In genomic region chr11:75526192-75526541, GRCh38 we compare ENCODE assay signal across 8 cellular contexts. TPM values are rescaled to one million over a fixed set of nuclear protein-coding genes. Genes with fewer than 3 reads are reported as not detected.
DNase-seq lines count a peak whose midpoint lies in the region; ATAC-seq and TF ChIP-seq lines count a peak whose summit lies in the region.

No MANE protein-coding gene starts in this region.

- H3K36me3 Mint-ChIP-seq in stimulated activated naive CD8-positive, alpha-beta T cell treated with anti-CD3 and anti-CD28 coated beads, Interleukin-15, Interleukin-2, amounts not matched to agents 100 ng/mL and 50 ng/mL, for 24 hours (ENCODE audit: low read depth) = no peaks in the 10 kb centered on the region

- peaks cover 11% of the 10 kb centered on the region for H3K27me3 Mint-ChIP-seq in stimulated activated naive CD8-positive, alpha-beta T cell treated with anti-CD3 and anti-CD28 coated beads, Interleukin-15, Interleukin-2, amounts not matched to agents 100 ng/mL and 50 ng/mL, for 24 hours

- H3K4me3 ChIP-seq in breast epithelium (peak overlapping the region; percentile 73 to 93 (median 74)), mucosa of rectum (ENCODE audit: low read length in 2 of 2) (peak overlapping the region; percentile 61 to 70)

- peak overlapping the region; percentile 76 for H3K4me3 Mint-ChIP-seq in stimulated activated naive CD8-positive, alpha-beta T cell treated with anti-CD3 and anti-CD28 coated beads, Interleukin-15, Interleukin-2, amounts not matched to agents 100 ng/mL and 50 ng/mL, for 24 hours

- H3K9me3 ChIP-seq in breast epithelium = no peaks in the 10 kb centered on the region
- H3K9me3 ChIP-seq in mucosa of rectum (ENCODE audit: control insufficient read depth in 2 of 2, low read length in 2 of 2) = no peaks in the 10 kb centered on the region

- no peak for DNase-seq in stimulated activated naive CD8-positive, alpha-beta T cell treated with anti-CD3 and anti-CD28 coated beads, Interleukin-15, Interleukin-2, amounts not matched to agents 100 U/mL and 50 U/mL, for 24 hours
- DNase-seq in breast epithelium (ENCODE audit: low spot score in 2 of 2) (no peak), NCI-H128 (lab: John Stamatoyannopoulos, UW; ENCODE audit: unreplicated experiment) (no peak)
- no peak for DNase-seq in effector CD8-positive, alpha-beta T cell (lab: John Stamatoyannopoulos, UW)

- TF ChIP-seq POLR2A in breast epithelium (IDR thresholded peaks at IDR 0.05) = no peak

- H3K4me1 ChIP-seq in breast epithelium = peaks cover 0 to 8% of the 10 kb centered on the region in 2 donors
- peaks cover 4 to 11% of the 10 kb centered on the region in 2 donors for H3K4me1 ChIP-seq in mucosa of rectum (ENCODE audit: control insufficient read depth in 2 of 2, insufficient read depth in 2 of 2, low read length in 2 of 2)

- ATAC-seq in stimulated activated naive CD8-positive, alpha-beta T cell treated with anti-CD3 and anti-CD28 coated beads, Interleukin-15, Interleukin-2, amounts not matched to agents 100 U/mL and 50 U/mL, for 24 hours = no peak
- no peak for ATAC-seq in HG03045 (IDR thresholded peaks at IDR 0.05; ENCODE audit: unreplicated experiment)
- no peak for ATAC-seq in activated CD4-positive, CD25-positive, alpha-beta regulatory T cell treated with anti-CD3 and anti-CD28 coated beads, Interleukin-2, amount 50 U/mL, for 24 hours

- no peaks in the 10 kb centered on the region for H3K9me3 Mint-ChIP-seq in stimulated activated naive CD8-positive, alpha-beta T cell treated with anti-CD3 and anti-CD28 coated beads, Interleukin-15, Interleukin-2, amounts not matched to agents 100 ng/mL and 50 ng/mL, for 24 hours

- no peaks in the 10 kb centered on the region for H3K36me3 ChIP-seq in breast epithelium
- no peaks in the 10 kb centered on the region for H3K36me3 ChIP-seq in mucosa of rectum (ENCODE audit: control insufficient read depth in 2 of 2, insufficient read depth in 2 of 2, low read length in 2 of 2)

- H3K27me3 ChIP-seq in breast epithelium (no peaks in the 10 kb centered on the region), mucosa of rectum (ENCODE audit: control insufficient read depth in 2 of 2, insufficient read depth in 2 of 2, low read length in 2 of 2) (peaks cover 8 to 10% of the 10 kb centered on the region in 2 donors)

- TF ChIP-seq CTCF in breast epithelium (IDR thresholded peaks at IDR 0.05) = no peak

- no peak overlapping the region for H3K27ac Mint-ChIP-seq in stimulated activated naive CD8-positive, alpha-beta T cell treated with anti-CD3 and anti-CD28 coated beads, Interleukin-15, Interleukin-2, amounts not matched to agents 100 ng/mL and 50 ng/mL, for 24 hours

- peaks cover 20% of the 10 kb centered on the region for H3K4me1 Mint-ChIP-seq in stimulated activated naive CD8-positive, alpha-beta T cell treated with anti-CD3 and anti-CD28 coated beads, Interleukin-15, Interleukin-2, amounts not matched to agents 100 ng/mL and 50 ng/mL, for 24 hours (ENCODE audit: low read depth)

- H3K27ac ChIP-seq in breast epithelium (peak overlapping the region; percentile 48 to 61), mucosa of rectum (ENCODE audit: low read depth in 2 of 2, low read length in 2 of 2) (no peak overlapping the region)

- peak overlapping the region; percentile 39 to 41 for H3K9ac ChIP-seq in mucosa of rectum (ENCODE audit: low read depth in 1 of 2, low read length in 2 of 2)

- intact Hi-C loops in breast epithelium (cut with DNase I; ENCODE audit: low total_unique reads) = loop anchor here (5.0 kb wide), 1 partner anchor 74 kb away; no protein-coding TSS in a partner anchor

RNA-seq across cellular contexts. Expression of gene GDPD5, which starts 0.4 kb away (rescaled TPM):
- 10 to 100 TPM; 10.5 to 25.9 (median 14.8) TPM for total RNA-seq in breast epithelium

RNA-seq across cellular contexts. Expression of gene SERPINH1, which starts 35.9 kb away (rescaled TPM):
- total RNA-seq in breast epithelium = 100 to 1,000 TPM; 168 to 264 (median 259) TPM

Comparison
In these comparisons a context has a peak if more than half of its experiments do, and no peak if none do; other contexts are left out.
1. H3K27ac ChIP-seq: peak in breast epithelium (2 of 2); none in mucosa of rectum (0 of 2).